19 cellular contexts compared by ENCODE assay signal in the genomic region with DNA sequence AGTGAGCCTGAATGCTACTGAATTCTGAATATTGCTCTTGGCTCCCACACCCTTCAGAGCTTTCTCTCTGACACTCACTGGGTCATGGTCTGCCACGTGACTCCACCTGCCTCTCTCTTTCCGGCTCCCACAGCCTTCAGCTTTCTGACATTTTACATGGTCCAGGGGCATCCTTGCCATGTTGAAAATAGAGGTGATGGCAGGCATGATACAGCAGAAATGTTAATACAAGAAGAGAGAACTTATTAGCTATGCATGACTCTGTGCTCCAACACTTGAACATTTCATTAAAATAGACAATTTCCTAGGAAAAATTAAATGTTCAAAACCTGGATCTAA.
"Had no signal": no experiment of that assay in that cellular context is flagged by ENCODE, and none has a peak within 500 bp of the region (broad histone marks: within the 10 kb centered on the region; RNA-seq: fewer than 3 reads in every experiment).

No MANE protein-coding gene starts in this region.

- FAIRE-seq: frontal cortex, keratinocyte, urothelium cell line had no signal

- ATAC-seq: left ventricle myocardium superior; lower lobe of right lung; natural killer cell; psoas muscle; right cardiac atrium; stimulated activated effector memory CD8-positive, alpha-beta T cell treated with anti-CD3 and anti-CD28 coated beads, Interleukin-12 subunit alpha, Interleukin-12 subunit beta, amount 100 ng/mL, for 72 hours had no signal

- H3K27ac ChIP-seq: dorsolateral prefrontal cortex, lower lobe of right lung, ovary, psoas muscle, sigmoid colon, thoracic aorta, tibial nerve, upper lobe of left lung had no signal

- H3K27me3 ChIP-seq: ovary, upper lobe of left lung had no signal

- H3K4me3 ChIP-seq: dorsolateral prefrontal cortex, lower lobe of right lung, ovary, psoas muscle, sigmoid colon, thoracic aorta, tibial nerve, upper lobe of left lung had no signal

- H3K4me1 ChIP-seq: lower lobe of right lung, psoas muscle, sigmoid colon, tibial nerve, upper lobe of left lung had no signal

- H3K9me3 ChIP-seq: lower lobe of right lung, ovary, psoas muscle, sigmoid colon, thoracic aorta, tibial nerve, upper lobe of left lung had no signal

- H3K36me3 ChIP-seq: lower lobe of right lung, ovary, sigmoid colon, thoracic aorta, tibial nerve, upper lobe of left lung had no signal

- DNase-seq: dorsolateral prefrontal cortex; effector CD4-positive, alpha-beta T cell; left ventricle myocardium superior; lower lobe of right lung; natural killer cell; occipital lobe; ovary; psoas muscle; right cardiac atrium; sigmoid colon; stimulated activated CD4-positive, alpha-beta T cell treated with anti-CD3 and anti-CD28 coated beads, Interleukin-2, amount 100 ng/mL, for 24 hours; stimulated activated CD4-positive, alpha-beta T cell treated with anti-CD3 and anti-CD28 coated beads, Interleukin-4, amount 100 ng/mL, for 24 hours; upper lobe of left lung had no signal
